8 cellular contexts compared by ENCODE assay signal in the genomic region with DNA sequence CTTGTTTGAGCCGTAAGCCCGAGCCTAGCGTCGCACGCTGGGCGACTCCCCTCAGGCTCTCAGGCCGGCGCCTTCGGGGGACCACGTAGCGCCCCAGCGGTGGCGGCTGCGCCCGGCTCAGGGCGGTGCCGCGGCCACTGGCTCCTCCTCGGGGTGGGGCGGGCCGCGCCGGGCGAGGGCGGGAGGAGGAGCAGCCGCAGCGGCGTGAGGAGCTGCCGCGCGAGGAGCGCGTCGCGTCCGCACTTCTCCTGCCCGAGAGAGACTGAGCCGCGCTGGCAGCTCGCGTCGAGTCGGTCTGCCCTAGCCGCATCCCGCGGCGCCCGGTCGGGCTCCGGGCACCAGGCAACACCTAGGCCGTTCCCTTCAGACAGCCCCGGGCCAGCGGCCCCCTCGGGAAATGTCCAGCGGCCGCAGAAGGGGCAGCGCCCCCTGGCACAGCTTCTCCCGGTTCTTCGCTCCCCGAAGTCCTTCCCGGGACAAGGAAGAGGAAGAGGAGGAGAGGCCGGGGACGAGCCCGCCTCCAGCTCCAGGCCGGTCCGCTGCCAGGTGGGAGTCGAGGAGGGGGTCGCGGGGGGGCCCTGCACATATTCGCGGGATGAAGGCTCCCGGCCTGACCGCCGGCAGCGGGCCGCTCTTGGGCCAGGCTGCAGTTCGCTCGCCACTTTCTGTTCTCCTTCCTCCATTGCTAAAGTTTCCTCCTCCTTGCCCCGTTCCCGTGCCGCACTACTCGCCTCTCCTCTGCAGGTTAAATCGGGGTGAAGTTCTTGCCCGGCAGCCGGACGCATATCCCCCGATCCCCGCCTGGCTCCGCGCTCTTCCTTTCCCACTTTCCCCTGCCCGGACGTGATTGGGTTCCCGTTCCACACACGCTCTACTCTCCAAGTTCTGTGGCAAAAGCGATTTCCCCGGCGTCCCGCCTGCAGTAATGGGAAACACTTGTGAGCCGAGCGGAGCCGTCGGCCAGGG. TPM values are rescaled to one million over a fixed set of nuclear protein-coding genes. Genes with fewer than 3 reads are reported as not detected.
DNase-seq lines count a peak whose midpoint lies in the region; ATAC-seq and TF ChIP-seq lines count a peak whose summit lies in the region.

A gene (plus strand): TSS at position 202 of the 966 bp plus-strand sequence. CDS start 196 bp downstream, at position 398.

- CTCF ChIA-PET in naive thymus-derived CD4-positive, alpha-beta T cell (lab: Charles Lee): interaction anchor here (0.8 to 1.2 kb wide), 5 partner anchors 21 to 169 kb away, joined by 3 read pairs; no protein-coding TSS in a partner anchor

- peak within 1 kb of the TSS; percentile 80 for H3K9ac ChIP-seq in HUES64 (ENCODE audit: low read depth, low read length)

- DNase-seq in DMS53 (lab: John Stamatoyannopoulos, UW) (peak; percentile 90), Peyer's patch (peak; percentile 69 to 89 (median 88)), fibroblast of gingiva (ENCODE audit: low read depth) (peak; percentile 80)
- DNase-seq in activated T-helper 1 cell treated with anti-CD3 and anti-CD28 coated beads, Interleukin-12 subunit alpha, Interleukin-12 subunit beta, Interleukin-2, Interleukin-4 antibody, amounts not matched to agents 30 ng/mL and 10 ng/mL and 1 ng/mL, durations not matched to agents 14 hours and 24 hours and 36 hours (ENCODE audit: low spot score): peak; percentile 86
- peak; percentile 64 to 93 (median 81) for DNase-seq in naive thymus-derived CD4-positive, alpha-beta T cell

- peaks cover 34% of the 10 kb centered on the region for H3K27me3 Mint-ChIP-seq in activated T-helper 1 cell treated with anti-CD3 and anti-CD28 coated beads, Interleukin-12 subunit alpha, Interleukin-12 subunit beta, Interleukin-2, Interleukin-4 antibody, amounts not matched to agents 30 ng/mL and 10 ng/mL and 1 ng/mL, durations not matched to agents 14 hours and 24 hours and 36 hours (ENCODE audit: insufficient read depth)
- H3K27me3 Mint-ChIP-seq in naive thymus-derived CD4-positive, alpha-beta T cell: peaks cover 4 to 29% (median 26%) of the 10 kb centered on the region in 5 donors
- peaks cover 35% of the 10 kb centered on the region for H3K27me3 Mint-ChIP-seq in stimulated activated memory B cell treated with anti-CD40 and anti-IgM and Interleukin-4, amounts not matched to agents 10 μg/mL and 1 μg/mL and 100 μg/mL, for 72 hours

- ATAC-seq in GM21526 (IDR thresholded peaks at IDR 0.05; ENCODE audit: low FRiP score, unreplicated experiment): peak; percentile 99
- ATAC-seq in naive thymus-derived CD4-positive, alpha-beta T cell: peak; percentile 98
- ATAC-seq in stimulated activated memory B cell treated with anti-CD40 and anti-IgM and Interleukin-4, amounts not matched to agents 10 μg/mL and 1 μg/mL and 100 μg/mL, for 72 hours: peak; percentile 99

- H3K9me3 Mint-ChIP-seq in activated T-helper 1 cell treated with anti-CD3 and anti-CD28 coated beads, Interleukin-12 subunit alpha, Interleukin-12 subunit beta, Interleukin-2, Interleukin-4 antibody, amounts not matched to agents 30 ng/mL and 10 ng/mL and 1 ng/mL, durations not matched to agents 14 hours and 24 hours and 36 hours: no peaks in the 10 kb centered on the region
- no peaks in the 10 kb centered on the region for H3K9me3 Mint-ChIP-seq in naive thymus-derived CD4-positive, alpha-beta T cell
- H3K9me3 Mint-ChIP-seq in stimulated activated memory B cell treated with anti-CD40 and anti-IgM and Interleukin-4, amounts not matched to agents 10 μg/mL and 1 μg/mL and 100 μg/mL, for 72 hours: no peaks in the 10 kb centered on the region

- TF ChIP-seq CTCF in Peyer's patch (IDR thresholded peaks at IDR 0.05): peak in 2 of 6 experiments; percentile 3 to 11

- H3K27me3 ChIP-seq in HUES64 (ENCODE audit: insufficient read depth, low read length): peaks cover 35% of the 10 kb centered on the region
- H3K27me3 ChIP-seq in Peyer's patch: no peaks in the 10 kb centered on the region
- peaks cover 0 to 3% of the 10 kb centered on the region in 2 donors for H3K27me3 ChIP-seq in naive thymus-derived CD4-positive, alpha-beta T cell (ENCODE audit: control insufficient read depth in 2 of 2, insufficient read depth in 2 of 2, low read length in 2 of 2)

- peak within 1 kb of the TSS; percentile 99 for H3K4me3 Mint-ChIP-seq in activated T-helper 1 cell treated with anti-CD3 and anti-CD28 coated beads, Interleukin-12 subunit alpha, Interleukin-12 subunit beta, Interleukin-2, Interleukin-4 antibody, amounts not matched to agents 30 ng/mL and 10 ng/mL and 1 ng/mL, durations not matched to agents 14 hours and 24 hours and 36 hours
- peak within 1 kb of the TSS; percentile 93 to 98 (median 95) for H3K4me3 Mint-ChIP-seq in naive thymus-derived CD4-positive, alpha-beta T cell
- H3K4me3 Mint-ChIP-seq in stimulated activated memory B cell treated with anti-CD40 and anti-IgM and Interleukin-4, amounts not matched to agents 10 μg/mL and 1 μg/mL and 100 μg/mL, for 72 hours: peak within 1 kb of the TSS; percentile 90

- POLR2A ChIA-PET in naive thymus-derived CD4-positive, alpha-beta T cell (lab: Charles Lee): interaction anchor here (0.8 to 1.8 kb wide), 8 partner anchors 17 to 208 kb away, joined by 3 to 6 read pairs (median 4); a partner anchor contains a TSS

- WGBS in HUES64: under 1% methylated on average over 102 of the region's 102 CpGs

- no peaks in the 10 kb centered on the region for H3K36me3 ChIP-seq in HUES64 (ENCODE audit: insufficient read depth, low read length)
- H3K36me3 ChIP-seq in Peyer's patch: no peaks in the 10 kb centered on the region
- H3K36me3 ChIP-seq in naive thymus-derived CD4-positive, alpha-beta T cell (ENCODE audit: control insufficient read depth in 2 of 3, insufficient read depth in 3 of 3, low read length in 3 of 3): no peaks in the 10 kb centered on the region

- TF ChIP-seq POLR2A in Peyer's patch (IDR thresholded peaks at IDR 0.05): peak; percentile 64 to 66

- no peaks in the 10 kb centered on the region for H3K9me3 ChIP-seq in HUES64 (ENCODE audit: insufficient read depth, low read depth, low read length)
- no peaks in the 10 kb centered on the region for H3K9me3 ChIP-seq in Peyer's patch
- no peaks in the 10 kb centered on the region for H3K9me3 ChIP-seq in naive thymus-derived CD4-positive, alpha-beta T cell (ENCODE audit: control insufficient read depth in 2 of 3, low read length in 3 of 3)

- H3K4me3 ChIP-seq in HUES64 (ENCODE audit: low read length) (peak within 1 kb of the TSS; percentile 93), Peyer's patch (peak within 1 kb of the TSS; percentile 73 to 83 (median 77))
- H3K4me3 ChIP-seq in naive thymus-derived CD4-positive, alpha-beta T cell (ENCODE audit: low read length): peak within 1 kb of the TSS; percentile 83

- H3K27ac ChIP-seq in HUES64 (ENCODE audit: low read depth, low read length): no peak within 1 kb of the TSS; the same call in 1 of the 2 replicates
- H3K27ac ChIP-seq in Peyer's patch: peak within 1 kb of the TSS; percentile 73 to 89 (median 82)
- peak within 1 kb of the TSS; percentile 52 for H3K27ac ChIP-seq in naive thymus-derived CD4-positive, alpha-beta T cell (ENCODE audit: low read depth, low read length)

- peaks cover 3% of the 10 kb centered on the region for H3K36me3 Mint-ChIP-seq in activated T-helper 1 cell treated with anti-CD3 and anti-CD28 coated beads, Interleukin-12 subunit alpha, Interleukin-12 subunit beta, Interleukin-2, Interleukin-4 antibody, amounts not matched to agents 30 ng/mL and 10 ng/mL and 1 ng/mL, durations not matched to agents 14 hours and 24 hours and 36 hours (ENCODE audit: low read depth)
- H3K36me3 Mint-ChIP-seq in naive thymus-derived CD4-positive, alpha-beta T cell: peaks cover 0 to 5% (median 0%) of the 10 kb centered on the region in 5 donors
- H3K36me3 Mint-ChIP-seq in stimulated activated memory B cell treated with anti-CD40 and anti-IgM and Interleukin-4, amounts not matched to agents 10 μg/mL and 1 μg/mL and 100 μg/mL, for 72 hours: no peaks in the 10 kb centered on the region

- H3K4me1 ChIP-seq in HUES64 (ENCODE audit: insufficient read depth, low read length) (peaks cover 9% of the 10 kb centered on the region), Peyer's patch (peaks cover 0 to 5% (median 0%) of the 10 kb centered on the region in 4 donors)
- H3K4me1 ChIP-seq in naive thymus-derived CD4-positive, alpha-beta T cell (ENCODE audit: control insufficient read depth in 2 of 2, insufficient read depth in 2 of 2, low read length in 2 of 2): peaks cover 0 to 6% of the 10 kb centered on the region in 2 donors

- H3K4me1 Mint-ChIP-seq in activated T-helper 1 cell treated with anti-CD3 and anti-CD28 coated beads, Interleukin-12 subunit alpha, Interleukin-12 subunit beta, Interleukin-2, Interleukin-4 antibody, amounts not matched to agents 30 ng/mL and 10 ng/mL and 1 ng/mL, durations not matched to agents 14 hours and 24 hours and 36 hours (ENCODE audit: low read depth): peaks cover 40% of the 10 kb centered on the region
- peaks cover 14 to 36% (median 21%) of the 10 kb centered on the region in 7 donors for H3K4me1 Mint-ChIP-seq in naive thymus-derived CD4-positive, alpha-beta T cell
- H3K4me1 Mint-ChIP-seq in stimulated activated memory B cell treated with anti-CD40 and anti-IgM and Interleukin-4, amounts not matched to agents 10 μg/mL and 1 μg/mL and 100 μg/mL, for 72 hours: peaks cover 23% of the 10 kb centered on the region

- peak within 1 kb of the TSS; percentile 92 for H3K27ac Mint-ChIP-seq in activated T-helper 1 cell treated with anti-CD3 and anti-CD28 coated beads, Interleukin-12 subunit alpha, Interleukin-12 subunit beta, Interleukin-2, Interleukin-4 antibody, amounts not matched to agents 30 ng/mL and 10 ng/mL and 1 ng/mL, durations not matched to agents 14 hours and 24 hours and 36 hours
- peak within 1 kb of the TSS; percentile 76 to 98 (median 87) for H3K27ac Mint-ChIP-seq in naive thymus-derived CD4-positive, alpha-beta T cell
- H3K27ac Mint-ChIP-seq in stimulated activated memory B cell treated with anti-CD40 and anti-IgM and Interleukin-4, amounts not matched to agents 10 μg/mL and 1 μg/mL and 100 μg/mL, for 72 hours: peak within 1 kb of the TSS; percentile 46

- intact Hi-C loops in activated T-helper 1 cell treated with anti-CD3 and anti-CD28 coated beads, Interleukin-12 subunit alpha, Interleukin-12 subunit beta, Interleukin-2, Interleukin-4 antibody, amounts not matched to agents 30 ng/mL and 10 ng/mL and 1 ng/mL, durations not matched to agents 14 hours and 24 hours and 36 hours (cut with micrococcal nuclease): loop anchor here (1.0 to 10.0 kb wide), 8 partner anchors 29 to 771 kb away; a partner anchor contains a TSS
- intact Hi-C loops in naive thymus-derived CD4-positive, alpha-beta T cell (cut with micrococcal nuclease): loop anchor here (1.0 to 10.0 kb wide), 15 partner anchors 29 to 1995 kb away; a partner anchor contains a TSS

RNA-seq across cellular contexts. Expression of the gene that starts here (rescaled TPM):
- 2.5 TPM for polyA plus RNA-seq in HUES64 (2013, experiment 1 of 2)
- polyA plus RNA-seq in HUES64 (2013, experiment 2 of 2): 3.7 TPM
- total RNA-seq in Peyer's patch: 10 to 100 TPM; 11.4 to 47.0 (median 16.9) TPM
- 6.5 and 6.8 TPM in 2 replicates for total RNA-seq in activated T-helper 1 cell treated with anti-CD3 and anti-CD28 coated beads, Interleukin-12 subunit alpha, Interleukin-12 subunit beta, Interleukin-2, Interleukin-4 antibody, amounts not matched to agents 30 ng/mL and 10 ng/mL and 1 ng/mL, durations not matched to agents 14 hours and 24 hours and 36 hours
- 10 to 100 TPM in 1 of 5 experiments, 1 to 10 TPM in 4; 1.8 to 11.2 (median 5.1) TPM for total RNA-seq in naive thymus-derived CD4-positive, alpha-beta T cell
- polyA plus RNA-seq in naive thymus-derived CD4-positive, alpha-beta T cell: under 1 TPM; 0.86 to 0.92 TPM
